13 cellular contexts compared by ENCODE assay signal in genomic region chrX:133413218-133413925, GRCh38. TPM values are rescaled to one million over a fixed set of nuclear protein-coding genes. Genes with fewer than 3 reads are reported as not detected.
DNase-seq lines count a peak whose midpoint lies in the region; ATAC-seq, FAIRE-seq and TF ChIP-seq lines count a peak whose summit lies in the region.
"Had no signal": no experiment of that assay in that cellular context is flagged by ENCODE, and none has a peak within 500 bp of the region (broad histone marks: within the 10 kb centered on the region; RNA-seq: fewer than 3 reads in every experiment).

No MANE protein-coding gene starts in this region.

- H3K36me3 Mint-ChIP-seq in T-cell (no peaks in the 10 kb centered on the region), natural killer cell (no peaks in the 10 kb centered on the region)

- H3K27ac ChIP-seq in coronary artery, result peak overlapping the region in 1 of 2 donors; percentile 65
- no peak overlapping the region for H3K27ac ChIP-seq in lung (ENCODE audit: low read depth in 1 of 2, low read length in 1 of 2)
- peak overlapping the region; percentile 80 for H3K27ac ChIP-seq in stomach smooth muscle (ENCODE audit: low read length)
- H3K27ac ChIP-seq: RWPE1 had no signal

- no peak for TF ChIP-seq POLR2A in GM12892 (IDR thresholded peaks at IDR 0.05; ENCODE audit: low read depth, low read length)

- H3K9me3 ChIP-seq in Loucy (ENCODE audit: insufficient read depth, low read depth, low read length), result no peaks in the 10 kb centered on the region
- no peaks in the 10 kb centered on the region for H3K9me3 ChIP-seq in lung (ENCODE audit: control insufficient read depth in 2 of 2, insufficient read depth in 1 of 2, low read length in 1 of 2)
- H3K9me3 ChIP-seq in stomach smooth muscle (ENCODE audit: control insufficient read depth in 2 of 2, low read length in 2 of 2), result no peaks in the 10 kb centered on the region

- H3K79me2 ChIP-seq in Loucy (ENCODE audit: insufficient read depth, low read length), result 0 out of 2 replicates have a peak, but pooled peaks cover 4% of the 10 kb centered on the region

- H3K36me3 ChIP-seq in Loucy (ENCODE audit: insufficient read depth, low read length) (no peaks in the 10 kb centered on the region), lung (ENCODE audit: control insufficient read depth in 2 of 2, insufficient read depth in 2 of 2, low read length in 2 of 2) (no peaks in the 10 kb centered on the region), stomach smooth muscle (ENCODE audit: control insufficient read depth in 2 of 2, insufficient read depth in 2 of 2, low read length in 2 of 2) (no peaks in the 10 kb centered on the region)

- CTCF ChIA-PET in T-cell (lab: Charles Lee), result interaction anchor here in 1 of 2 donors (0.7 kb wide), 1 partner anchor 92 kb away, joined by 3 read pairs; no protein-coding TSS in a partner anchor

- peaks cover 2 to 9% (median 4%) of the 10 kb centered on the region in 3 donors for H3K4me1 Mint-ChIP-seq in T-cell
- no peaks in the 10 kb centered on the region for H3K4me1 Mint-ChIP-seq in natural killer cell

- POLR2A ChIA-PET in T-cell (lab: Charles Lee), result no interaction called here

- FAIRE-seq in GM12892 (lab: Jason Lieb, UNC), result no peak
- FAIRE-seq: islet of Langerhans had no signal

- H3K27me3 ChIP-seq in Loucy (ENCODE audit: insufficient read depth, low read length, poor library complexity, severe bottlenecking) (peaks cover 5% of the 10 kb centered on the region), lung (ENCODE audit: control insufficient read depth, insufficient read depth) (peaks cover 9% of the 10 kb centered on the region), stomach smooth muscle (ENCODE audit: control insufficient read depth in 1 of 2, insufficient read depth in 2 of 2, low read length in 2 of 2) (peaks cover 0 to 8% of the 10 kb centered on the region in 2 donors)

- no peaks in the 10 kb centered on the region for H3F3A ChIP-seq in Loucy (ENCODE audit: low read depth)

- peak overlapping the region in 1 of 3 donors; percentile 62 for H3K4me3 Mint-ChIP-seq in T-cell
- no peak overlapping the region for H3K4me3 Mint-ChIP-seq in natural killer cell

- H3K27ac Mint-ChIP-seq in T-cell (no peak overlapping the region), natural killer cell (no peak overlapping the region)

- H3K9me3 Mint-ChIP-seq in T-cell (no peaks in the 10 kb centered on the region), natural killer cell (no peaks in the 10 kb centered on the region)

- DNase-seq in coronary artery (ENCODE audit: low spot score) (no peak), lung (ENCODE audit: low spot score) (no peak), T-cell (no peak), natural killer cell (no peak), GM12892 (ENCODE audit: insufficient read length) (no peak), cerebellum (ENCODE audit: low spot score) (no peak)
- DNase-seq: caudate nucleus, GF-D8, NCI-H1092 treated with DMSO at 0.1 percent for 48 hours had no signal

- no peak for ATAC-seq in lung (ENCODE audit: insufficient read depth, low FRiP score)
- ATAC-seq in T-cell (replicated peaks in 1 of 4), result no peak
- no peak for ATAC-seq in natural killer cell

- no peaks in the 10 kb centered on the region for H3K9me2 ChIP-seq in Loucy (replicated peaks; ENCODE audit: low read depth, low read length)

- no peak overlapping the region for H2AFZ ChIP-seq in Loucy (ENCODE audit: low read length)

- TF ChIP-seq CTCF in Loucy (conservative IDR thresholded peaks at IDR 0.05; ENCODE audit: low read length) (no peak), coronary artery (IDR thresholded peaks at IDR 0.05) (no peak), lung (IDR thresholded peaks at IDR 0.05; ENCODE audit: control extremely low read depth, extremely low read depth) (no peak), natural killer cell (IDR thresholded peaks at IDR 0.05) (no peak)

- intact Hi-C loops in natural killer cell (cut with micrococcal nuclease), result no loop called here

- H3K4me1 ChIP-seq in Loucy (ENCODE audit: insufficient read depth, low read length, poor library complexity, severe bottlenecking) (peaks cover 3% of the 10 kb centered on the region), lung (ENCODE audit: control insufficient read depth in 2 of 2, insufficient read depth in 2 of 2, low read length in 2 of 2) (no peaks in the 10 kb centered on the region), stomach smooth muscle (ENCODE audit: control insufficient read depth, insufficient read depth, low read length) (peaks cover 18% of the 10 kb centered on the region)

- H3K27me3 Mint-ChIP-seq in T-cell, result peaks cover 40 to 48% of the 10 kb centered on the region in 2 donors
- H3K27me3 Mint-ChIP-seq in natural killer cell (ENCODE audit: low read depth in 2 of 2), result peaks cover 20 to 45% of the 10 kb centered on the region in 2 donors

- H3K9ac ChIP-seq in Loucy (ENCODE audit: low read depth, low read length, poor library complexity, severe bottlenecking), result no peak overlapping the region
- peak overlapping the region; percentile 66 to 75 for H3K9ac ChIP-seq in stomach smooth muscle (ENCODE audit: low read length in 2 of 2)

- H3K4me3 ChIP-seq in Loucy (ENCODE audit: low read length, poor library complexity, severe bottlenecking), result peak overlapping the region; percentile 77
- peak overlapping the region; percentile 83 for H3K4me3 ChIP-seq in coronary artery
- peak overlapping the region; percentile 2 for H3K4me3 ChIP-seq in lung
- H3K4me3 ChIP-seq in stomach smooth muscle (ENCODE audit: low read length in 2 of 2), result peak overlapping the region; percentile 74 to 79

- H4K20me1 ChIP-seq in Loucy (ENCODE audit: insufficient read depth, low read length, poor library complexity, severe bottlenecking), result no peaks in the 10 kb centered on the region

- WGBS in lung, 2 donors, result 5 to 35% methylated on average over 14 to 38 of the region's 38 CpGs

- H3K4me2 ChIP-seq in Loucy (ENCODE audit: low read depth, low read length, poor library complexity, severe bottlenecking), result peak overlapping the region; percentile 73

RNA-seq across cellular contexts. Expression of gene GPC4, which starts 1.9 kb away (rescaled TPM):
- total RNA-seq in lung (10 to 100 TPM; 38.6 to 60.4 TPM), T-cell (under 1 TPM in 3 of 5 donors, not detected in 2; 0.13 to 0.44 (median 0.32) TPM), natural killer cell (under 1 TPM in 1 of 3 donors, not detected in 2; 0.08 TPM), cerebellum (4.2 TPM)
- 10 to 100 TPM; 19.5 TPM for polyA plus RNA-seq in lung
- 0.15 TPM for polyA plus RNA-seq in GM12892 (2012; ENCODE audit: missing spikeins)

Comparison
In these comparisons a context has a peak if more than half of its experiments do, and no peak if none do; other contexts are left out.
1. H3K4me3 ChIP-seq: peak in every context shown above with its lines; median percentile 83 in coronary artery; 77 in Loucy; 76 in stomach smooth muscle; 2 in lung.